ENCODE assay signal across 24 cellular contexts in genomic region chr19:33090179-33090578, GRCh38. TPM values are rescaled to one million over a fixed set of nuclear protein-coding genes. Genes with fewer than 3 reads are reported as not detected.
"Had no signal": no experiment of that assay in that cellular context is flagged by ENCODE, and none has a peak within 500 bp of the region (broad histone marks: within the 10 kb centered on the region; RNA-seq: fewer than 3 reads in every experiment).

No MANE protein-coding gene starts in this region.

- H3K4me1 Mint-ChIP-seq: activated CD4-positive, alpha-beta T cell treated with anti-CD3 and anti-CD28 coated beads, Interleukin-2, amount 10 ng/mL, durations not matched to agents 24 days and 14 days had no signal

- DNase-seq: activated CD4-positive, alpha-beta T cell treated with anti-CD3 and anti-CD28 coated beads for 1 hour; activated CD4-positive, alpha-beta T cell treated with anti-CD3 and anti-CD28 coated beads, Interleukin-2, amount 10 ng/mL, durations not matched to agents 24 days and 14 days; activated CD4-positive, alpha-beta T cell treated with anti-CD3 and anti-CD28 coated beads, Interleukin-2, amount 50 U/mL, for 48 hours; activated CD8-positive, alpha-beta memory T cell treated with anti-CD3 and anti-CD28 coated beads, Interleukin-2, amount 10 ng/mL, durations not matched to agents 7 days and 5 days; activated effector memory CD4-positive, alpha-beta T cell treated with anti-CD3 and anti-CD28 coated beads, Interleukin-2, amount 50 U/mL, for 16 hours; activated naive CD4-positive, alpha-beta T cell treated with anti-CD3 and anti-CD28 coated beads for 36 hours; activated naive CD8-positive, alpha-beta T cell treated with anti-CD3 and anti-CD28 coated beads for 36 hours; activated T-cell treated with anti-CD3 and anti-CD28 coated beads, Interleukin-2, amount 50 U/mL, for 4 hours; cerebellar nuclear complex; Kasumi-1; NCI-H1105 treated with DMSO at 0.1 percent for 48 hours; NCI-H1436 treated with DMSO at 0.1 percent for 48 hours; NCI-H187; NCI-H2081; NCI-H510A treated with DMSO at 0.1 percent for 48 hours; NCI-H69; NK-92 treated with Interleukin-12 subunit alpha and Interleukin-12 subunit beta, amount 100 ng/mL, for 24 hours; PC-3; SHP77 treated with DMSO at 0.1 percent for 48 hours had no signal

- H3K4me3 Mint-ChIP-seq: activated CD4-positive, alpha-beta T cell treated with anti-CD3 and anti-CD28 coated beads, Interleukin-2, amount 10 ng/mL, durations not matched to agents 24 days and 14 days; activated CD8-positive, alpha-beta memory T cell treated with anti-CD3 and anti-CD28 coated beads, Interleukin-2, amount 10 ng/mL, durations not matched to agents 7 days and 5 days; activated naive CD4-positive, alpha-beta T cell treated with anti-CD3 and anti-CD28 coated beads for 36 hours; activated naive CD8-positive, alpha-beta T cell treated with anti-CD3 and anti-CD28 coated beads for 36 hours; activated T-cell treated with anti-CD3 and anti-CD28 coated beads, Interleukin-2, amount 50 U/mL, for 4 hours; T-helper 1 cell treated with Interleukin-12 subunit alpha and Interleukin-12 subunit beta and Interleukin-4 antibody, amounts not matched to agents 30 μg/mL and 1 μg/mL, for 36 hours; WTC11 had no signal

- H3K9me3 Mint-ChIP-seq: activated CD4-positive, alpha-beta T cell treated with anti-CD3 and anti-CD28 coated beads, Interleukin-2, amount 10 ng/mL, durations not matched to agents 24 days and 14 days; activated naive CD4-positive, alpha-beta T cell treated with anti-CD3 and anti-CD28 coated beads for 36 hours; activated naive CD8-positive, alpha-beta T cell treated with anti-CD3 and anti-CD28 coated beads for 36 hours; activated T-cell treated with anti-CD3 and anti-CD28 coated beads, Interleukin-2, amount 50 U/mL, for 4 hours; T-helper 1 cell treated with Interleukin-12 subunit alpha and Interleukin-12 subunit beta and Interleukin-4 antibody, amounts not matched to agents 30 μg/mL and 1 μg/mL, for 36 hours; WTC11 had no signal

- H3K27ac Mint-ChIP-seq: activated CD4-positive, alpha-beta T cell treated with anti-CD3 and anti-CD28 coated beads, Interleukin-2, amount 10 ng/mL, durations not matched to agents 24 days and 14 days; activated CD8-positive, alpha-beta memory T cell treated with anti-CD3 and anti-CD28 coated beads, Interleukin-2, amount 10 ng/mL, durations not matched to agents 7 days and 5 days; activated naive CD4-positive, alpha-beta T cell treated with anti-CD3 and anti-CD28 coated beads for 36 hours; activated naive CD8-positive, alpha-beta T cell treated with anti-CD3 and anti-CD28 coated beads for 36 hours; T-helper 1 cell treated with Interleukin-12 subunit alpha and Interleukin-12 subunit beta and Interleukin-4 antibody, amounts not matched to agents 30 μg/mL and 1 μg/mL, for 36 hours; WTC11 had no signal

- H3K27me3 Mint-ChIP-seq: activated CD4-positive, alpha-beta T cell treated with anti-CD3 and anti-CD28 coated beads, Interleukin-2, amount 10 ng/mL, durations not matched to agents 24 days and 14 days; activated CD8-positive, alpha-beta memory T cell treated with anti-CD3 and anti-CD28 coated beads, Interleukin-2, amount 10 ng/mL, durations not matched to agents 7 days and 5 days; activated naive CD8-positive, alpha-beta T cell treated with anti-CD3 and anti-CD28 coated beads for 36 hours had no signal

- ATAC-seq: activated CD8-positive, alpha-beta memory T cell treated with anti-CD3 and anti-CD28 coated beads, Interleukin-2, amount 10 ng/mL, durations not matched to agents 7 days and 5 days; activated T-cell treated with anti-CD3 and anti-CD28 coated beads, Interleukin-2, amount 50 U/mL, for 4 hours; PC-3; WTC11 had no signal

RNA-seq across cellular contexts. Expression of gene WDR88, which starts 41.7 kb away (rescaled TPM):
- total RNA-seq: activated CD4-positive, alpha-beta T cell treated with anti-CD3 and anti-CD28 coated beads, Interleukin-2, amount 10 ng/mL, durations not matched to agents 24 days and 14 days; activated CD8-positive, alpha-beta memory T cell treated with anti-CD3 and anti-CD28 coated beads, Interleukin-2, amount 10 ng/mL, durations not matched to agents 7 days and 5 days; activated naive CD4-positive, alpha-beta T cell treated with anti-CD3 and anti-CD28 coated beads for 36 hours; activated T-cell treated with anti-CD3 and anti-CD28 coated beads, Interleukin-2, amount 50 U/mL, for 4 hours; cardiac septum; PC-3; SK-MEL-5 had no signal
- polyA plus RNA-seq: adipose tissue had no signal
